ENCODE assay signal across 2 cellular contexts in genomic region chr9:128414461-128414860, GRCh38.
TF ChIP-seq lines count a peak whose summit lies in the region.

No MANE protein-coding gene starts in this region.

TF ChIP-seq in K562, 482 proteins besides CTCF, POLR2A, EP300 and RAD21:
- no peak for TF ChIP-seq MAFK (IDR thresholded peaks at IDR 0.05; ENCODE audit: low read length)
- 0 out of 4 replicates have a peak, but pooled peaks of 1 of the 2 experiments have one; percentile 19 for TF ChIP-seq NRF1 (conservative IDR thresholded peaks at IDR 0.05 in 1 of 2, IDR thresholded peaks at IDR 0.05 in 1 of 2)
- no peak for TF ChIP-seq HDAC6 (IDR thresholded peaks at IDR 0.05; ENCODE audit: low read depth, low read length)
- no peak for TF ChIP-seq ZNF232 (CRISPR knock-in tag; IDR thresholded peaks at IDR 0.05)
- TF ChIP-seq LARP7 (IDR thresholded peaks at IDR 0.05) = no peak
- no peak for TF ChIP-seq GATAD2A (IDR thresholded peaks at IDR 0.05)
TF ChIP-seq in K562: peak in this region for 1.

TF ChIP-seq in GM12891, 5 proteins besides CTCF, POLR2A, EP300 and RAD21:
- TF ChIP-seq POU2F2 (IDR thresholded peaks at IDR 0.05; ENCODE audit: low read depth, low read length) = no peak
- TF ChIP-seq TAF1 (IDR thresholded peaks at IDR 0.05; ENCODE audit: low read depth, low read length) = no peak
- no peak for TF ChIP-seq PAX5 (IDR thresholded peaks at IDR 0.05; ENCODE audit: insufficient read depth, low read length, severe bottlenecking)
- TF ChIP-seq POLR2AphosphoS5 (IDR thresholded peaks at IDR 0.05; ENCODE audit: low read depth, low read length) = no peak
- TF ChIP-seq SPI1 (IDR thresholded peaks at IDR 0.05; ENCODE audit: low read depth, low read length) = no peak
